Comparison of ENCODE assay signal across 15 cellular contexts in genomic region chr10:129056734-129057689, GRCh38.
DNase-seq lines count a peak whose midpoint lies in the region; ATAC-seq lines count a peak whose summit lies in the region.
"Had no signal": no experiment of that assay in that cellular context is flagged by ENCODE, and none has a peak within 500 bp of the region (broad histone marks: within the 10 kb centered on the region; RNA-seq: fewer than 3 reads in every experiment).

No MANE protein-coding gene starts in this region.

- CTCF ChIA-PET in activated CD8-positive, alpha-beta memory T cell treated with anti-CD3 and anti-CD28 coated beads, Interleukin-2, amount 10 ng/mL, durations not matched to agents 7 days and 5 days (lab: Charles Lee): interaction anchor here (1.1 to 1.7 kb wide), 2 partner anchors 19 to 25 kb away, joined by 3 to 8 read pairs; no protein-coding TSS in a partner anchor

- H3K36me3 Mint-ChIP-seq in activated CD8-positive, alpha-beta memory T cell treated with anti-CD3 and anti-CD28 coated beads, Interleukin-2, amount 10 ng/mL, durations not matched to agents 7 days and 5 days: no peaks in the 10 kb centered on the region
- H3K36me3 Mint-ChIP-seq in T-helper 17 cell (ENCODE audit: low read depth): no peaks in the 10 kb centered on the region

- peaks cover 25% of the 10 kb centered on the region for H3K27me3 Mint-ChIP-seq in activated CD8-positive, alpha-beta memory T cell treated with anti-CD3 and anti-CD28 coated beads, Interleukin-2, amount 10 ng/mL, durations not matched to agents 7 days and 5 days
- H3K27me3 Mint-ChIP-seq in T-helper 17 cell: peaks cover 4% of the 10 kb centered on the region

- ATAC-seq in activated CD8-positive, alpha-beta memory T cell treated with anti-CD3 and anti-CD28 coated beads, Interleukin-2, amount 10 ng/mL, durations not matched to agents 7 days and 5 days: peak; percentile 17
- ATAC-seq in HG02610 (IDR thresholded peaks at IDR 0.05; ENCODE audit: unreplicated experiment): peak; percentile 6
- ATAC-seq in T-helper 17 cell: no peak
- ATAC-seq in stimulated activated naive CD8-positive, alpha-beta T cell treated with anti-CD3 and anti-CD28 coated beads, Interleukin-15, Interleukin-2, amounts not matched to agents 100 U/mL and 50 U/mL, for 24 hours: peak; percentile 15
- ATAC-seq in HG03571 (IDR thresholded peaks at IDR 0.05; ENCODE audit: unreplicated experiment): no peak
- ATAC-seq: A549 had no signal

- no peaks in the 10 kb centered on the region for H3K9me3 ChIP-seq in T-helper 17 cell (ENCODE audit: control insufficient read depth, low read length, poor library complexity, severe bottlenecking)
- H3K9me3 ChIP-seq: A549, breast epithelium, tibial artery had no signal

- no peak overlapping the region for H3K27ac Mint-ChIP-seq in activated CD8-positive, alpha-beta memory T cell treated with anti-CD3 and anti-CD28 coated beads, Interleukin-2, amount 10 ng/mL, durations not matched to agents 7 days and 5 days
- H3K27ac Mint-ChIP-seq in T-helper 17 cell: peak overlapping the region; percentile 8

- no peaks in the 10 kb centered on the region for H3K9me3 Mint-ChIP-seq in activated CD8-positive, alpha-beta memory T cell treated with anti-CD3 and anti-CD28 coated beads, Interleukin-2, amount 10 ng/mL, durations not matched to agents 7 days and 5 days (ENCODE audit: low read depth)

- peaks cover 27% of the 10 kb centered on the region for H3K4me1 Mint-ChIP-seq in activated CD8-positive, alpha-beta memory T cell treated with anti-CD3 and anti-CD28 coated beads, Interleukin-2, amount 10 ng/mL, durations not matched to agents 7 days and 5 days
- H3K4me1 Mint-ChIP-seq in T-helper 17 cell: peaks cover 9% of the 10 kb centered on the region

- DNase-seq in activated CD8-positive, alpha-beta memory T cell treated with anti-CD3 and anti-CD28 coated beads, Interleukin-2, amount 10 ng/mL, durations not matched to agents 7 days and 5 days: no peak
- no peak for DNase-seq in activated CD8-positive, alpha-beta memory T cell treated with anti-CD3 and anti-CD28 coated beads for 24 hours
- no peak for DNase-seq in T-helper 17 cell
- no peak for DNase-seq in stimulated activated naive CD8-positive, alpha-beta T cell treated with anti-CD3 and anti-CD28 coated beads, Interleukin-15, Interleukin-2, amounts not matched to agents 100 U/mL and 50 U/mL, for 24 hours
- no peak for DNase-seq in mesenteric fat pad (ENCODE audit: low spot score)
- DNase-seq in EL: no peak
- DNase-seq: Calu3, NCI-H1105 treated with DMSO at 0.1 percent for 48 hours, NCI-H510A treated with DMSO at 0.1 percent for 48 hours, posterior cingulate gyrus had no signal

- peak overlapping the region; percentile 29 for H3K4me3 Mint-ChIP-seq in activated CD8-positive, alpha-beta memory T cell treated with anti-CD3 and anti-CD28 coated beads, Interleukin-2, amount 10 ng/mL, durations not matched to agents 7 days and 5 days
- peak overlapping the region; percentile 7 for H3K4me3 Mint-ChIP-seq in T-helper 17 cell

Comparison
In these comparisons a context has a peak if more than half of its experiments do, and no peak if none do; other contexts are left out.
1. ATAC-seq: peak in activated CD8-positive, alpha-beta memory T cell treated with anti-CD3 and anti-CD28 coated beads, Interleukin-2, amount 10 ng/mL, durations not matched to agents 7 days and 5 days (single experiment), HG02610 (single experiment) and stimulated activated naive CD8-positive, alpha-beta T cell treated with anti-CD3 and anti-CD28 coated beads, Interleukin-15, Interleukin-2, amounts not matched to agents 100 U/mL and 50 U/mL, for 24 hours (single experiment); none in T-helper 17 cell (single experiment) and HG03571 (single experiment).